22 cellular contexts compared by ENCODE assay signal in genomic region chr12:62158013-62158412, GRCh38.
"Had no signal": no experiment of that assay in that cellular context is flagged by ENCODE, and none has a peak within 500 bp of the region (broad histone marks: within the 10 kb centered on the region; RNA-seq: fewer than 3 reads in every experiment).

No MANE protein-coding gene starts in this region.

- H3K9me3 Mint-ChIP-seq: T-cell had no signal

- DNase-seq: Kasumi-1, KG1, NCI-H1092 treated with DMSO at 0.1 percent for 48 hours, NCI-H1436, NCI-H187, NCI-H2029, NCI-H2081 treated with DMSO at 0.1 percent for 48 hours, NCI-H2171, NCI-H226, NCI-H446, NCI-H510A, NCI-H524 treated with DMSO at 0.1 percent for 48 hours, NCI-H69, NCI-H774, Right ventricle myocardium superior, RPMI8226, SIG-M5, SW 1271, T-cell had no signal

- FAIRE-seq: RCC 7860 had no signal

- H3K27ac ChIP-seq: SJSA1 had no signal

- H3K27me3 Mint-ChIP-seq: T-cell had no signal

- H3K36me3 ChIP-seq: SJSA1 had no signal

- H3K36me3 Mint-ChIP-seq: T-cell had no signal

- H3K4me1 ChIP-seq: SJSA1 had no signal

- H3K4me3 ChIP-seq: SJSA1, SK-N-MC had no signal

- H3K9me3 ChIP-seq: SJSA1 had no signal
